In the genomic region with DNA sequence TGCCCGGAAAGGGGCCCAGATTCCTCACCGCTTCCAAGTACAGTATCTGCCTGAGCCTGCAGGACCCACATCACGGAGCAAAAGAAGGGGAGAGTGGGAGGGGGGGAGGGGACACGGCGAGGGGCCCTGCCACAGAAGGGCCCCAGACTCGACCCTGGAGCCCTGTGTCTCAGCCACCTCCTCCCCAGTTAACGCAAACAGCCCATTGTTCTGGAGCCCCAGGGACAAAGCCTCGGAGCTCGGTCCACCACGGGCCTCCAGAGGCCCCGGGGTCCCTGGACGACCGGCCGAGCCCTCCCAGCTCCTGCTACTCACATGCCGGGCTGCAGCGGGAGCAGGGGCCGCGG, we compare ENCODE assay signal across 8 cellular contexts.
DNase-seq lines count a peak whose midpoint lies in the region; ATAC-seq and TF ChIP-seq lines count a peak whose summit lies in the region.

No MANE protein-coding gene starts in this region.

- peaks cover 9% of the 10 kb centered on the region for H3K27me3 Mint-ChIP-seq in stimulated activated naive CD8-positive, alpha-beta T cell treated with anti-CD3 and anti-CD28 coated beads, Interleukin-15, Interleukin-2, amounts not matched to agents 100 ng/mL and 50 ng/mL, for 24 hours
- peaks cover 15% of the 10 kb centered on the region for H3K27me3 Mint-ChIP-seq in nephron progenitor cell (ENCODE audit: low read depth, poor library complexity)

- H3K36me3 Mint-ChIP-seq in stimulated activated naive CD8-positive, alpha-beta T cell treated with anti-CD3 and anti-CD28 coated beads, Interleukin-15, Interleukin-2, amounts not matched to agents 100 ng/mL and 50 ng/mL, for 24 hours (ENCODE audit: low read depth), result no peaks in the 10 kb centered on the region
- no peaks in the 10 kb centered on the region for H3K36me3 Mint-ChIP-seq in nephron progenitor cell (ENCODE audit: low read depth)

- ATAC-seq in stimulated activated naive CD8-positive, alpha-beta T cell treated with anti-CD3 and anti-CD28 coated beads, Interleukin-15, Interleukin-2, amounts not matched to agents 100 U/mL and 50 U/mL, for 24 hours, result no peak
- ATAC-seq in HG03439 (IDR thresholded peaks at IDR 0.05; ENCODE audit: unreplicated experiment) (no peak), HG02870 (IDR thresholded peaks at IDR 0.05; ENCODE audit: unreplicated experiment) (no peak)

- H3K4me3 Mint-ChIP-seq in stimulated activated naive CD8-positive, alpha-beta T cell treated with anti-CD3 and anti-CD28 coated beads, Interleukin-15, Interleukin-2, amounts not matched to agents 100 ng/mL and 50 ng/mL, for 24 hours, result peak overlapping the region; percentile 41
- peak overlapping the region; percentile 85 for H3K4me3 Mint-ChIP-seq in nephron progenitor cell

- no peak overlapping the region for H3K27ac Mint-ChIP-seq in stimulated activated naive CD8-positive, alpha-beta T cell treated with anti-CD3 and anti-CD28 coated beads, Interleukin-15, Interleukin-2, amounts not matched to agents 100 ng/mL and 50 ng/mL, for 24 hours
- H3K27ac Mint-ChIP-seq in nephron progenitor cell, result no peak overlapping the region

- no peak for DNase-seq in stimulated activated naive CD8-positive, alpha-beta T cell treated with anti-CD3 and anti-CD28 coated beads, Interleukin-15, Interleukin-2, amounts not matched to agents 100 U/mL and 50 U/mL, for 24 hours
- peak; percentile 59 for DNase-seq in ecto neural progenitor cell (ENCODE audit: low spot score)
- no peak for DNase-seq in nephron progenitor cell
- DNase-seq in SW 1271 (lab: John Stamatoyannopoulos, UW), result no peak
- DNase-seq in SIG-M5 treated with dmso at 0.1 percent for 504 hours (lab: John Stamatoyannopoulos, UW; ENCODE audit: unreplicated experiment), result no peak

- peaks cover 8% of the 10 kb centered on the region for H3K4me1 Mint-ChIP-seq in stimulated activated naive CD8-positive, alpha-beta T cell treated with anti-CD3 and anti-CD28 coated beads, Interleukin-15, Interleukin-2, amounts not matched to agents 100 ng/mL and 50 ng/mL, for 24 hours (ENCODE audit: low read depth)
- H3K4me1 Mint-ChIP-seq in nephron progenitor cell, result peaks cover 74% of the 10 kb centered on the region

- TF ChIP-seq CTCF in nephron progenitor cell (IDR thresholded peaks at IDR 0.05), result no peak

- no peaks in the 10 kb centered on the region for H3K9me3 Mint-ChIP-seq in stimulated activated naive CD8-positive, alpha-beta T cell treated with anti-CD3 and anti-CD28 coated beads, Interleukin-15, Interleukin-2, amounts not matched to agents 100 ng/mL and 50 ng/mL, for 24 hours
- H3K9me3 Mint-ChIP-seq in nephron progenitor cell, result no peaks in the 10 kb centered on the region
